In the genomic region with DNA sequence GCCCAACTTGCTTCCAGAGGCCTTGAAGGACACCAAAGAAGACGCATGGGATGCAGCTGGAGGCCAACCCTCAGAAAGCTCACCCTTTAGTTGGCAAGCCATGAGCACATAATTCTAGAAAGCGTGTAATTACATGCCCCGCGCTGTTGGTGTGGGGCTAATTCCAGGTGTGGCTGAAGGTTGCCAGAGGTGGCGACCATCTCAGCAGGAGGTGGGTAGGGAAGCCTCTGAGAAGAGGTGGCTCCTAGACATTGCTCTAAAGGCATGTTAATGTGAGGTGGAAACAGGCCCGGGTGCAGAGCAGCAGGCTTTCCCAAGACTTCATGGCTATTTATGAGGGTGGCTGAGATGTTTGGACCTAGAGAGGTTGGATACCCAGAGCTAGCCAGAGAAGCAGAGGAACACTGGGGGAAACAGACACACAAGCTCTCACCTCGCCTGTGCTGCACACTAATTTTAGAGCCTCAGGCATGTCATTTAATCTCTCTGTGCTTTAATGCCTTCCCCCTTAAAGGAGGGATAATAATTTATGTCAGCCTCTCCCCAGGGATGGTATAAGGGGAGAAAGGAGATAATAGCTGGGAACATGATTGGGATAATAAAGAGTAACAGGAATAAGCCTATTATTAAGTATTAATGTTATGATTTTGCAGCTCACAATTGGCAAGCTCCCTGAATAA, we compare ENCODE assay signal across 16 cellular contexts.
"Had no signal": no experiment of that assay in that cellular context is flagged by ENCODE, and none has a peak within 500 bp of the region (broad histone marks: within the 10 kb centered on the region; RNA-seq: fewer than 3 reads in every experiment).

No MANE protein-coding gene starts in this region.

- H3K4me1 Mint-ChIP-seq: activated CD4-positive, alpha-beta T cell treated with anti-CD3 and anti-CD28 coated beads for 36 hours; immature natural killer cell; stimulated activated memory B cell treated with anti-CD40 and anti-IgM and Interleukin-4, amounts not matched to agents 10 μg/mL and 1 μg/mL and 100 μg/mL, for 72 hours had no signal

- H3K4me3 Mint-ChIP-seq: activated CD4-positive, alpha-beta memory T cell treated with anti-CD3 and anti-CD28 coated beads for 36 hours; activated CD4-positive, alpha-beta T cell treated with anti-CD3 and anti-CD28 coated beads for 36 hours; activated T-cell treated with anti-CD3 and anti-CD28 coated beads, Interleukin-2, amount 50 U/mL, for 4 hours; immature natural killer cell; neural crest cell; stimulated activated memory B cell treated with anti-CD40 and anti-IgM and Interleukin-4, amounts not matched to agents 10 μg/mL and 1 μg/mL and 100 μg/mL, for 72 hours had no signal

- H3K27me3 ChIP-seq: adrenal gland, pancreas, thyroid gland had no signal

- H3K4me1 ChIP-seq: adrenal gland, pancreas, thyroid gland had no signal

- H3K9me3 ChIP-seq: adrenal gland, pancreas, thyroid gland had no signal

- H3K27ac Mint-ChIP-seq: activated CD4-positive, alpha-beta memory T cell treated with anti-CD3 and anti-CD28 coated beads for 36 hours; activated CD4-positive, alpha-beta T cell treated with anti-CD3 and anti-CD28 coated beads for 36 hours; immature natural killer cell; stimulated activated memory B cell treated with anti-CD40 and anti-IgM and Interleukin-4, amounts not matched to agents 10 μg/mL and 1 μg/mL and 100 μg/mL, for 72 hours had no signal

- H3K27ac ChIP-seq: adrenal gland, epithelial cell of prostate, pancreas, thyroid gland had no signal

- DNase-seq: activated CD4-positive, alpha-beta memory T cell treated with anti-CD3 and anti-CD28 coated beads for 36 hours; activated CD4-positive, alpha-beta T cell treated with anti-CD3 and anti-CD28 coated beads for 36 hours; activated effector memory CD4-positive, alpha-beta T cell treated with Interleukin-2 at 50 U/mL for 16 hours; activated naive CD4-positive, alpha-beta T cell treated with anti-CD3 and anti-CD28 coated beads, Interleukin-2, amount 50 U/mL, for 16 hours; activated T-cell treated with anti-CD3 and anti-CD28 coated beads, Interleukin-2, amount 50 U/mL, for 4 hours; foreskin melanocyte; immature natural killer cell; midbrain; pancreas; stimulated activated CD4-positive, alpha-beta T cell treated with anti-CD3 and anti-CD28 coated beads, Interleukin-2, amount 100 ng/mL, for 48 hours; thyroid gland had no signal

- H3K9me3 Mint-ChIP-seq: activated CD4-positive, alpha-beta memory T cell treated with anti-CD3 and anti-CD28 coated beads for 36 hours; activated T-cell treated with anti-CD3 and anti-CD28 coated beads, Interleukin-2, amount 50 U/mL, for 4 hours; immature natural killer cell; neural crest cell; stimulated activated memory B cell treated with anti-CD40 and anti-IgM and Interleukin-4, amounts not matched to agents 10 μg/mL and 1 μg/mL and 100 μg/mL, for 72 hours had no signal

- H3K4me3 ChIP-seq: adrenal gland, lung, pancreas, thyroid gland had no signal

- ATAC-seq: activated CD4-positive, alpha-beta T cell treated with anti-CD3 and anti-CD28 coated beads for 36 hours; activated T-cell treated with anti-CD3 and anti-CD28 coated beads, Interleukin-2, amount 50 U/mL, for 4 hours; pancreas; stimulated activated memory B cell treated with anti-CD40 and anti-IgM and Interleukin-4, amounts not matched to agents 10 μg/mL and 1 μg/mL and 100 μg/mL, for 72 hours had no signal

- H3K36me3 ChIP-seq: adrenal gland, pancreas, thyroid gland had no signal

- H3K36me3 Mint-ChIP-seq: activated CD4-positive, alpha-beta memory T cell treated with anti-CD3 and anti-CD28 coated beads for 36 hours; immature natural killer cell; stimulated activated memory B cell treated with anti-CD40 and anti-IgM and Interleukin-4, amounts not matched to agents 10 μg/mL and 1 μg/mL and 100 μg/mL, for 72 hours had no signal

- H3K27me3 Mint-ChIP-seq: activated CD4-positive, alpha-beta memory T cell treated with anti-CD3 and anti-CD28 coated beads for 36 hours had no signal
